ENCODE assay signal across 8 cellular contexts in the genomic region with DNA sequence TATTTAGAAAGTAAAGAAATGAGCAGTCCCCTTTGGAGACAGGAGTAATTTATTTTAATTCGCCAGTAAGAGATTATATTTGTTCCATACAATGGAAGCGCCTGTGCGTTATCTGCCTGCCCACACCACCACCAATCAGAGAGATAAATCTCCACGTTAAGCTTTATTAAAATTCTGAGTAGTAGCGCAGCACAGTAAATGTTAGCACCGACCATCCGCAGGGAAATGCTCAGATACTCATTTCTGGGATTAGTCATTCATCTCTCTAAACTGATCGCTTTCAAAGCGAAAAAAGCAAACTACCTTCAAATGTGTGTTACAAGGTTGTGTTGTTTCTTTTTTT. TPM values are rescaled to one million over a fixed set of nuclear protein-coding genes. Genes with fewer than 3 reads are reported as not detected.
DNase-seq lines count a peak whose midpoint lies in the region; ATAC-seq and TF ChIP-seq lines count a peak whose summit lies in the region.

No MANE protein-coding gene starts in this region.

- peak overlapping the region; percentile 75 to 86 for H3K4me3 ChIP-seq in tibial artery

- peak overlapping the region; percentile 89 for H3K27ac ChIP-seq in KOPT-K1 (ENCODE audit: low read depth, low read length, poor library complexity, severe bottlenecking)
- peak overlapping the region; percentile 40 for H3K27ac ChIP-seq in adipose tissue (ENCODE audit: low read depth, low read length)
- peak overlapping the region; percentile 83 to 93 for H3K27ac ChIP-seq in tibial artery

- H3K9me3 ChIP-seq in KOPT-K1 (ENCODE audit: insufficient read depth, low read length, poor library complexity, severe bottlenecking) (no peaks in the 10 kb centered on the region), tibial artery (no peaks in the 10 kb centered on the region)

- intact Hi-C loops in tibial artery (cut with DNase I; ENCODE audit: low total_unique reads), result loop anchor here (5.0 to 10.0 kb wide), 2 partner anchors 218 to 320 kb away; no protein-coding TSS in a partner anchor

- H3K27me3 ChIP-seq in tibial artery, result no peaks in the 10 kb centered on the region

- peaks cover 0 to 44% (median 16%) of the 10 kb centered on the region in 4 donors for H3K4me1 ChIP-seq in tibial artery

- WGBS in adipose tissue, 3 donors, result 20 to 42% (median 25%) methylated on average over 9 of the region's 9 CpGs

- H3K36me3 ChIP-seq in KOPT-K1 (ENCODE audit: insufficient read depth, low read length) (peaks cover 56% of the 10 kb centered on the region), tibial artery (peaks cover 5 to 18% (median 14%) of the 10 kb centered on the region in 3 donors)

- TF ChIP-seq CTCF in tibial artery (IDR thresholded peaks at IDR 0.05), result no peak

- ATAC-seq in GM18511 (IDR thresholded peaks at IDR 0.05; ENCODE audit: unreplicated experiment), result no peak

- peak; percentile 36 for DNase-seq in CD1c-positive myeloid dendritic cell (ENCODE audit: extremely low spot score)
- DNase-seq in kidney tubule cell (ENCODE audit: low spot score), result peak; percentile 47
- DNase-seq in tibial artery, result no peak
- no peak for DNase-seq in COLO668 (lab: John Stamatoyannopoulos, UW; ENCODE audit: unreplicated experiment)
- DNase-seq in mucosa of gallbladder (ENCODE audit: low spot score), result no peak

RNA-seq across cellular contexts. Expression of a gene that starts 1.2 kb away (rescaled TPM):
- polyA plus RNA-seq in adipose tissue, result 10 to 100 TPM; 12.0 to 78.3 (median 39.7) TPM
- 93.5 TPM for total RNA-seq in mucosa of gallbladder

Comparison
In these comparisons a context has a peak if more than half of its experiments do, and no peak if none do; other contexts are left out.
1. DNase-seq: peak in CD1c-positive myeloid dendritic cell (single experiment) and kidney tubule cell (single experiment); none in tibial artery (0 of 2), COLO668 (single experiment) and mucosa of gallbladder (single experiment).
2. Peak in every context shown above with its lines, with median percentiles within 50 percentile points of each other: H3K27ac ChIP-seq.